1 cellular context compared by ENCODE assay signal in the genomic region with DNA sequence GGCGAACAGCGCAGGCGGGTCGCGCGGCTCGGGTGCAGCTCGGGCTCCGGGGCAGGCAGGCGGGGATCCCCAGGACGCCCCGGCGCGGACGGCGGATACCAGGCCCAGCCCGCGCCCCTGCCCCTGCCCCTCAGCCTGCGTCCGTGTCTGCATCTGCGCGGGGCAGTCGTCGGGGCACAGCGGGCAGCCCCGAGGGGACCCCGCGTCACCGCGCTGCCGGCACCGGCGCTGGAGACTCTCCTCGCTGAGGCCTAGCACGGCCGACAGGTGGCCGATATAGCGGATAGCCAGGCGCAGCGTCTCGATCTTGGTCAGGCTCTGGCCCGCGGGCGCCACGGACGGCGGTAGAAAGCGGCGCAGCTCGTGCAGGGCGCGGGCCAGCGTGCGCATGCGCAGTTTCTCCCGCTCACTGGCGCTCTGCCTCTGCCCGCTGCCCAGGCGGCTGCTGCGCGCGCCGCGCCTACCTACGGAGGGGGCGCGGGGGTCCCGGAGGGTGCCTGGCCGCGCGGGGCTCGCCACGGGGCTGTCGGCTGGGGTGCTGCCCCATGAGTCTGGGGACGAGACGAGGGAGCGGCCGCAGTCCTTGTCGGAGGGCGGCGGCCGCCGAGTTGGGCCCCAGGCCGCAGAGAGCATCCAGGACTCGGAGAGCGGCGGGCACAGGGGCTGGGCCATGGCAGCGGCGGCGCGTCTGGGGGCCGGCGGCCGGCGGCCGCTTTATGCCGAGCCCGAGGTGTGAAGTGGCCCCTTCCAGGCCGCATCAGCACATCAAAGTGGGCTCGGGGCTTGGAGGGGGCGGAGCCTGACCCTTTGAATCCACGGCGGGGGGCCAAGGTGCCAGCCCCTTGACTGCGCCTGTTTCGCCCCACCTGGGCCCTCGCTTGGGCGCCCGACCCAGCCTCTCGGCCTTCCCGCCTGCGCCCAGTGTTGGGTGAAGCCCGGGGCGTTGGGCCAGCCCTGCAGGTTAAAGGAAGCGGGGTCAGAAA.
TF ChIP-seq lines count a peak whose summit lies in the region.

A gene with protein sequence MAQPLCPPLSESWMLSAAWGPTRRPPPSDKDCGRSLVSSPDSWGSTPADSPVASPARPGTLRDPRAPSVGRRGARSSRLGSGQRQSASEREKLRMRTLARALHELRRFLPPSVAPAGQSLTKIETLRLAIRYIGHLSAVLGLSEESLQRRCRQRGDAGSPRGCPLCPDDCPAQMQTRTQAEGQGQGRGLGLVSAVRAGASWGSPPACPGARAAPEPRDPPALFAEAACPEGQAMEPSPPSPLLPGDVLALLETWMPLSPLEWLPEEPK (minus strand): TSS at position 690 of the 983 bp plus-strand sequence. CDS start 18 bp downstream, at position 672.

TF ChIP-seq in HepG2, 621 proteins besides CTCF, POLR2A, EP300 and RAD21 (continued from another document and continues in another):
- TF ChIP-seq ZNF597 (CRISPR knock-in tag; IDR thresholded peaks at IDR 0.05) (no peak), MLX (CRISPR knock-in tag; IDR thresholded peaks at IDR 0.05) (no peak), BATF2 (CRISPR knock-in tag; IDR thresholded peaks at IDR 0.05) (no peak), POLR2G (IDR thresholded peaks at IDR 0.05; ENCODE audit: low read depth, low read length) (0 out of 2 replicates have a peak, but pooled peaks have one; percentile 35), PHB2 (IDR thresholded peaks at IDR 0.05; ENCODE audit: partially characterized antibody) (no peak), HOXD1 (CRISPR knock-in tag; IDR thresholded peaks at IDR 0.05) (no peak), ZNF556 (CRISPR knock-in tag; IDR thresholded peaks at IDR 0.05; ENCODE audit: borderline replicate concordance) (0 out of 2 replicates have a peak, but pooled peaks have one; percentile 51), BCLAF1 (IDR thresholded peaks at IDR 0.05) (no peak), MEF2D (CRISPR knock-in tag; IDR thresholded peaks at IDR 0.05) (no peak), KLF15 (CRISPR knock-in tag; IDR thresholded peaks at IDR 0.05; ENCODE audit: borderline replicate concordance) (no peak), PAX8 (CRISPR knock-in tag; IDR thresholded peaks at IDR 0.05; ENCODE audit: borderline replicate concordance) (no peak), MLLT10 (CRISPR knock-in tag; IDR thresholded peaks at IDR 0.05) (no peak), ZNF296 (CRISPR knock-in tag; conservative IDR thresholded peaks at IDR 0.05) (no peak), ZNF432 (CRISPR knock-in tag; IDR thresholded peaks at IDR 0.05; ENCODE audit: borderline replicate concordance) (no peak), HNF4A (CRISPR knock-in tag; IDR thresholded peaks at IDR 0.05) (no peak), ZBTB7B (CRISPR knock-in tag; IDR thresholded peaks at IDR 0.05) (0 out of 2 replicates have a peak, but pooled peaks have one; percentile 46), EZH2 (conservative IDR thresholded peaks at IDR 0.05; ENCODE audit: low read depth, low read length) (no peak), ZNF329 (CRISPR knock-in tag; IDR thresholded peaks at IDR 0.05; ENCODE audit: low read depth) (no peak), ZSCAN31 (CRISPR knock-in tag; IDR thresholded peaks at IDR 0.05; ENCODE audit: low read depth) (0 out of 2 replicates have a peak, but pooled peaks have one; percentile 23), IRF2 (CRISPR knock-in tag; IDR thresholded peaks at IDR 0.05) (0 out of 2 replicates have a peak, but pooled peaks have one; percentile 48), HOMEZ (CRISPR knock-in tag; IDR thresholded peaks at IDR 0.05; ENCODE audit: low read depth) (peak; percentile 46; the same call in 1 of the 2 replicates), MIER3 (CRISPR knock-in tag; IDR thresholded peaks at IDR 0.05; ENCODE audit: borderline replicate concordance) (no peak; the same call in 1 of the 2 replicates), ZFP82 (CRISPR knock-in tag; IDR thresholded peaks at IDR 0.05; ENCODE audit: borderline replicate concordance) (no peak), BORCS8-MEF2B (CRISPR knock-in tag; IDR thresholded peaks at IDR 0.05) (no peak), CHD4 (IDR thresholded peaks at IDR 0.05; ENCODE audit: borderline replicate concordance, low read length) (no peak), DNMT3B (CRISPR knock-in tag; conservative IDR thresholded peaks at IDR 0.05) (no peak), YY1 (IDR thresholded peaks at IDR 0.05; ENCODE audit: insufficient read depth, insufficient replicate concordance, low read depth, low read length) (peak; percentile 13), ZNF235 (CRISPR knock-in tag; IDR thresholded peaks at IDR 0.05; ENCODE audit: borderline replicate concordance) (no peak), ZNF326 (CRISPR knock-in tag; IDR thresholded peaks at IDR 0.05; ENCODE audit: borderline replicate concordance) (no peak), ARHGAP35 (CRISPR knock-in tag; IDR thresholded peaks at IDR 0.05; ENCODE audit: borderline replicate concordance) (no peak; the same call in 1 of the 2 replicates), ZNF770 (CRISPR knock-in tag; IDR thresholded peaks at IDR 0.05) (no peak)
- TF ChIP-seq, protein P1, sequence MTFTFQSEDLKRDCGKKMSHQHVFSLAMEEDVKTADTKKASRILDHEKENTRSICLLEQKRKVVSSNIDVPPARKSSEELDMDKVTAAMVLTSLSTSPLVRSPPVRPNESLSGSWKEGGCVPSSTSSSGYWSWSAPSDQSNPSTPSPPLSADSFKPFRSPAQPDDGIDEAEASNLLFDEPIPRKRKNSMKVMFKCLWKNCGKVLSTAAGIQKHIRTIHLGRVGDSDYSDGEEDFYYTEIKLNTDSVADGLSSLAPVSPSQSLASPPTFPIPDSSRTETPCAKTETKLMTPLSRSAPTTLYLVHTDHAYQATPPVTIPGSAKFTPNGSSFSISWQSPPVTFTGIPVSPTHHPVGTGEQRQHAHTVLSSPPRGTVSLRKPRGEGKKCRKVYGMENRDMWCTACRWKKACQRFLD (CRISPR knock-in tag; IDR thresholded peaks at IDR 0.05; ENCODE audit: borderline replicate concordance): peak; percentile 73; the same call in 1 of the 2 replicates
- TF ChIP-seq, protein P2, sequence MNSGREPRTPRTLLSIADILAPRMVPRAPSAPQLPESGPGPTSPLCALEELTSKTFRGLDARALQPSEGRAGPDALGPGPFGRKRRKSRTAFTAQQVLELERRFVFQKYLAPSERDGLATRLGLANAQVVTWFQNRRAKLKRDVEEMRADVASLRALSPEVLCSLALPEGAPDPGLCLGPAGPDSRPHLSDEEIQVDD (CRISPR knock-in tag; IDR thresholded peaks at IDR 0.05; ENCODE audit: borderline replicate concordance): no peak
- TF ChIP-seq, protein P3, sequence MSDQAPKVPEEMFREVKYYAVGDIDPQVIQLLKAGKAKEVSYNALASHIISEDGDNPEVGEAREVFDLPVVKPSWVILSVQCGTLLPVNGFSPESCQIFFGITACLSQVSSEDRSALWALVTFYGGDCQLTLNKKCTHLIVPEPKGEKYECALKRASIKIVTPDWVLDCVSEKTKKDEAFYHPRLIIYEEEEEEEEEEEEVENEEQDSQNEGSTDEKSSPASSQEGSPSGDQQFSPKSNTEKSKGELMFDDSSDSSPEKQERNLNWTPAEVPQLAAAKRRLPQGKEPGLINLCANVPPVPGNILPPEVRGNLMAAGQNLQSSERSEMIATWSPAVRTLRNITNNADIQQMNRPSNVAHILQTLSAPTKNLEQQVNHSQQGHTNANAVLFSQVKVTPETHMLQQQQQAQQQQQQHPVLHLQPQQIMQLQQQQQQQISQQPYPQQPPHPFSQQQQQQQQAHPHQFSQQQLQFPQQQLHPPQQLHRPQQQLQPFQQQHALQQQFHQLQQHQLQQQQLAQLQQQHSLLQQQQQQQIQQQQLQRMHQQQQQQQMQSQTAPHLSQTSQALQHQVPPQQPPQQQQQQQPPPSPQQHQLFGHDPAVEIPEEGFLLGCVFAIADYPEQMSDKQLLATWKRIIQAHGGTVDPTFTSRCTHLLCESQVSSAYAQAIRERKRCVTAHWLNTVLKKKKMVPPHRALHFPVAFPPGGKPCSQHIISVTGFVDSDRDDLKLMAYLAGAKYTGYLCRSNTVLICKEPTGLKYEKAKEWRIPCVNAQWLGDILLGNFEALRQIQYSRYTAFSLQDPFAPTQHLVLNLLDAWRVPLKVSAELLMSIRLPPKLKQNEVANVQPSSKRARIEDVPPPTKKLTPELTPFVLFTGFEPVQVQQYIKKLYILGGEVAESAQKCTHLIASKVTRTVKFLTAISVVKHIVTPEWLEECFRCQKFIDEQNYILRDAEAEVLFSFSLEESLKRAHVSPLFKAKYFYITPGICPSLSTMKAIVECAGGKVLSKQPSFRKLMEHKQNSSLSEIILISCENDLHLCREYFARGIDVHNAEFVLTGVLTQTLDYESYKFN (CRISPR knock-in tag; conservative IDR thresholded peaks at IDR 0.05): no peak
- TF ChIP-seq, protein P4, sequence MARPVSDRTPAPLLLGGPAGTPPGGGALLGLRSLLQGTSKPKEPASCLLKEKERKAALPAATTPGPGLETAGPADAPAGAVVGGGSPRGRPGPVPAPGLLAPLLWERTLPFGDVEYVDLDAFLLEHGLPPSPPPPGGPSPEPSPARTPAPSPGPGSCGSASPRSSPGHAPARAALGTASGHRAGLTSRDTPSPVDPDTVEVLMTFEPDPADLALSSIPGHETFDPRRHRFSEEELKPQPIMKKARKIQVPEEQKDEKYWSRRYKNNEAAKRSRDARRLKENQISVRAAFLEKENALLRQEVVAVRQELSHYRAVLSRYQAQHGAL (CRISPR knock-in tag; IDR thresholded peaks at IDR 0.05; ENCODE audit: not compliant biosample characterization): peak; percentile 89
